15 cellular contexts compared by ENCODE assay signal in the genomic region with DNA sequence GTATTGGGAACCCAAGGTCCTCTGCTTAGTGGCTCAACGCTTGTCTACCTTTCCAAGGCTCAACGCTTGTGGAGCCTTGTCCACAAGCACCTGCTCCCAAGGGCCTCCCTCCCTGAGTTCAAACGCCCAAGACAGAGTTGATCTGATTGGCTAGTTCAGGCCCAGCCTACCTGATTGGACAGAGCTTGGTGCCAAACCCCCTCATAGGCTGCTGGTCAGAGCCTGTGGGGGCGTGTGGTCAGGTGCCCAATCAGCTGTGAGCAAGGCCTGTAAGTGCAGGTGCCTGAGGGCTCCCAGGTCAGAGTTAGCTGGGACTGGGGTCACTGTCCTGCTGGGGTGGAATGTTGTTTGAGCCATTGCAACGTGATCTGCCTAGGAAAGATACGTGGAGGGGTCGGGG. TPM values are rescaled to one million over a fixed set of nuclear protein-coding genes. Genes with fewer than 3 reads are reported as not detected.
A peak's percentile ranks its signal among the peaks of the same experiment; 100 is the strongest.
DNase-seq lines count a peak whose midpoint lies in the region; ATAC-seq and TF ChIP-seq lines count a peak whose summit lies in the region.
"Had no signal": no experiment of that assay in that cellular context is flagged by ENCODE, and none has a peak within 500 bp of the region (broad histone marks: within the 10 kb centered on the region; RNA-seq: fewer than 3 reads in every experiment).

No MANE protein-coding gene starts in this region.

- H3K4me3 Mint-ChIP-seq in activated CD8-positive, alpha-beta T cell treated with anti-CD3 and anti-CD28 coated beads for 36 hours: no peak overlapping the region
- H3K4me3 Mint-ChIP-seq in immature natural killer cell: no peak overlapping the region

- ATAC-seq in GM18505 (IDR thresholded peaks at IDR 0.05; ENCODE audit: unreplicated experiment): no peak
- ATAC-seq in activated CD8-positive, alpha-beta T cell treated with anti-CD3 and anti-CD28 coated beads for 36 hours: no peak
- ATAC-seq in heart right ventricle: no peak

- POLR2A ChIA-PET in activated CD8-positive, alpha-beta T cell treated with anti-CD3 and anti-CD28 coated beads for 36 hours (lab: Charles Lee): interaction anchor here (0.7 to 19.7 kb wide), 8 partner anchors 17 to 304 kb away, joined by 3 to 321 read pairs (median 4); a partner anchor contains a TSS

- 68 to 70% methylated on average over 7 of the region's 7 CpGs for WGBS in heart right ventricle, 2 donors

- H3K4me3 ChIP-seq in BE2C (ENCODE audit: low read depth, low read length) (no peak overlapping the region), ascending aorta (no peak overlapping the region), heart right ventricle (no peak overlapping the region)
- H3K4me3 ChIP-seq: hepatocyte had no signal

- H3K27me3 ChIP-seq in BE2C (no peaks in the 10 kb centered on the region), ascending aorta (no peaks in the 10 kb centered on the region), heart right ventricle (peaks cover 0 to 44% (median 23%) of the 10 kb centered on the region in 7 donors)
- H3K27me3 ChIP-seq: hepatocyte had no signal

- peaks cover 36% of the 10 kb centered on the region for H3K36me3 Mint-ChIP-seq in activated CD8-positive, alpha-beta T cell treated with anti-CD3 and anti-CD28 coated beads for 36 hours (ENCODE audit: low read depth)
- peaks cover 2 to 27% (median 6%) of the 10 kb centered on the region in 3 donors for H3K36me3 Mint-ChIP-seq in immature natural killer cell

- peaks cover 59% of the 10 kb centered on the region for H3K4me1 Mint-ChIP-seq in activated CD8-positive, alpha-beta T cell treated with anti-CD3 and anti-CD28 coated beads for 36 hours (ENCODE audit: low read depth)
- peaks cover 82 to 83% of the 10 kb centered on the region in 2 donors for H3K4me1 Mint-ChIP-seq in immature natural killer cell

- CTCF ChIA-PET in activated CD8-positive, alpha-beta T cell treated with anti-CD3 and anti-CD28 coated beads for 36 hours (lab: Charles Lee): interaction anchor here (1.1 to 8.8 kb wide), 9 partner anchors 10 to 72 kb away, joined by 3 to 63 read pairs (median 5); a partner anchor contains a TSS

- DNase-seq in BE2C (peak; percentile 36), immature natural killer cell (peak in 1 of 3 donors; percentile 38), SHP77 (lab: John Stamatoyannopoulos, UW) (no peak), ascending aorta (ENCODE audit: low spot score in 2 of 2) (no peak), heart right ventricle (no peak)
- DNase-seq in activated CD8-positive, alpha-beta T cell treated with anti-CD3 and anti-CD28 coated beads for 36 hours: no peak
- no peak for DNase-seq in activated CD4-positive, alpha-beta T cell treated with anti-CD3 and anti-CD28 coated beads for 4 hours
- DNase-seq: activated T-cell treated with anti-CD3 and anti-CD28 coated beads for 4 hours; NCI-H2107; stimulated activated CD4-positive, alpha-beta T cell treated with anti-CD3 and anti-CD28 coated beads, Interleukin-4, amount 100 ng/mL, for 24 hours had no signal

- intact Hi-C loops in activated CD8-positive, alpha-beta T cell treated with anti-CD3 and anti-CD28 coated beads for 36 hours (cut with micrococcal nuclease): no loop called here
- intact Hi-C loops in ascending aorta (cut with DNase I): no loop called here
- intact Hi-C loops in heart right ventricle (cut with DNase I): no loop called here

- TF ChIP-seq CTCF in BE2C (IDR thresholded peaks at IDR 0.05; ENCODE audit: low read depth, low read length) (no peak), ascending aorta (IDR thresholded peaks at IDR 0.05) (no peak), heart right ventricle (IDR thresholded peaks at IDR 0.05) (no peak)
- no peak for TF ChIP-seq CTCF in activated CD8-positive, alpha-beta T cell treated with anti-CD3 and anti-CD28 coated beads for 36 hours (IDR thresholded peaks at IDR 0.05)

- no peaks in the 10 kb centered on the region for H3K27me3 Mint-ChIP-seq in activated CD8-positive, alpha-beta T cell treated with anti-CD3 and anti-CD28 coated beads for 36 hours
- peaks cover 19 to 41% (median 25%) of the 10 kb centered on the region in 3 donors for H3K27me3 Mint-ChIP-seq in immature natural killer cell (ENCODE audit: low read depth in 3 of 3)

- peak overlapping the region; percentile 79 for H3K27ac Mint-ChIP-seq in activated CD8-positive, alpha-beta T cell treated with anti-CD3 and anti-CD28 coated beads for 36 hours
- peak overlapping the region; percentile 87 to 99 (median 92) for H3K27ac Mint-ChIP-seq in immature natural killer cell

- H3K9me3 Mint-ChIP-seq in activated CD8-positive, alpha-beta T cell treated with anti-CD3 and anti-CD28 coated beads for 36 hours: no peaks in the 10 kb centered on the region
- H3K9me3 Mint-ChIP-seq in immature natural killer cell: no peaks in the 10 kb centered on the region

- H3K27ac ChIP-seq in ascending aorta (no peak overlapping the region), heart right ventricle (no peak overlapping the region)
- H3K27ac ChIP-seq: hepatocyte had no signal

- H3K36me3 ChIP-seq in BE2C (no peaks in the 10 kb centered on the region), ascending aorta (no peaks in the 10 kb centered on the region), heart right ventricle (no peaks in the 10 kb centered on the region)

- H3K9me3 ChIP-seq in BE2C (no peaks in the 10 kb centered on the region), ascending aorta (no peaks in the 10 kb centered on the region), heart right ventricle (no peaks in the 10 kb centered on the region)

- TF ChIP-seq POLR2A in GM18505 (IDR thresholded peaks at IDR 0.05; ENCODE audit: borderline replicate concordance, extremely low read depth, insufficient read depth, insufficient read length): peak; percentile 14

- H3K4me1 ChIP-seq in BE2C: no peaks in the 10 kb centered on the region
- no peaks in the 10 kb centered on the region for H3K4me1 ChIP-seq in ascending aorta
- peaks cover 0 to 16% (median 0%) of the 10 kb centered on the region in 9 donors for H3K4me1 ChIP-seq in heart right ventricle

RNA-seq across cellular contexts. Expression of a gene that starts 16.9 kb away (rescaled TPM):
- polyA plus RNA-seq in BE2C (2012; ENCODE audit: insufficient read depth, insufficient read length, low read depth): 0.74 TPM
- total RNA-seq in activated CD8-positive, alpha-beta T cell treated with anti-CD3 and anti-CD28 coated beads for 36 hours: 10 to 100 TPM; 11.3 to 12.4 TPM
- polyA plus RNA-seq in immature natural killer cell (under 1 TPM in 2 of 3 donors, not detected in 1; 0.28 to 0.52 TPM), heart right ventricle (not detected)
- total RNA-seq in ascending aorta (not detected), heart right ventricle (not detected)
- total RNA-seq: Daoy, OCI-LY7, posterior vena cava had no signal

RNA-seq across cellular contexts. Expression of a gene that starts 23.3 kb away (rescaled TPM):
- 1.8 TPM for polyA plus RNA-seq in BE2C (2012; ENCODE audit: insufficient read depth, insufficient read length, low read depth)
- 100 to 1,000 TPM; 263 to 268 TPM for total RNA-seq in activated CD8-positive, alpha-beta T cell treated with anti-CD3 and anti-CD28 coated beads for 36 hours
- polyA plus RNA-seq in immature natural killer cell (1,000 to 10,000 TPM in 1 of 3 donors, 100 to 1,000 TPM in 2; 863 to 2,762 (median 893) TPM), heart right ventricle (under 1 TPM; 0.16 to 0.22 TPM)
- total RNA-seq in ascending aorta (0.96 TPM), heart right ventricle (10 to 100 TPM in 1 of 10 donors, 1 to 10 TPM in 3, under 1 TPM in 6; 0.19 to 10.3 (median 0.75) TPM)
- total RNA-seq: Daoy, OCI-LY7 had no signal

Comparison
In these comparisons a context has a peak if more than half of its experiments do, and no peak if none do; other contexts are left out.
1. RNA of a gene that starts 16.9 kb away (total RNA-seq): 11.3 to 12.4 TPM in activated CD8-positive, alpha-beta T cell treated with anti-CD3 and anti-CD28 coated beads for 36 hours; not detected in ascending aorta (single experiment) and not detected in heart right ventricle; every median in the first group is over 10 times any median in the second.
2. RNA of a gene that starts 23.3 kb away (total RNA-seq): 263 to 268 TPM in activated CD8-positive, alpha-beta T cell treated with anti-CD3 and anti-CD28 coated beads for 36 hours; 0.96 TPM in ascending aorta (single experiment) and 0.19 to 10.3 TPM in heart right ventricle; every median in the first group is over 10 times any median in the second.